ENCODE assay signal across 1 cellular context in genomic region chr4:69458184-69458826, GRCh38.
TF ChIP-seq lines count a peak whose summit lies in the region.

No MANE protein-coding gene starts in this region.

TF ChIP-seq in HepG2, 621 proteins besides CTCF, POLR2A, EP300 and RAD21 (continued from another document and continues in another):
- TF ChIP-seq HNF1A (IDR thresholded peaks at IDR 0.05; ENCODE audit: low read depth) (peak; percentile 35; the same call in 1 of the 2 replicates), HNF1A (CRISPR knock-in tag; IDR thresholded peaks at IDR 0.05; ENCODE audit: borderline replicate concordance) (0 out of 2 replicates have a peak, but pooled peaks have one; percentile 44), KLF13 (CRISPR knock-in tag; IDR thresholded peaks at IDR 0.05) (no peak), MAX (IDR thresholded peaks at IDR 0.05) (peak; percentile 49), ZNF441 (CRISPR knock-in tag; IDR thresholded peaks at IDR 0.05; ENCODE audit: borderline replicate concordance) (no peak), ZKSCAN5 (CRISPR knock-in tag; IDR thresholded peaks at IDR 0.05) (no peak), ZNF335 (CRISPR knock-in tag; IDR thresholded peaks at IDR 0.05) (no peak), MED13 (CRISPR knock-in tag; IDR thresholded peaks at IDR 0.05) (no peak), SIX4 (CRISPR knock-in tag; IDR thresholded peaks at IDR 0.05) (no peak), ZNF263 (CRISPR knock-in tag; IDR thresholded peaks at IDR 0.05) (no peak), JUN (CRISPR knock-in tag; IDR thresholded peaks at IDR 0.05) (no peak), MXI1 (IDR thresholded peaks at IDR 0.05; ENCODE audit: borderline replicate concordance, low read depth, low read length) (no peak), ZNF550 (CRISPR knock-in tag; IDR thresholded peaks at IDR 0.05; ENCODE audit: borderline replicate concordance) (no peak), ZFP82 (CRISPR knock-in tag; IDR thresholded peaks at IDR 0.05; ENCODE audit: borderline replicate concordance) (no peak), ZSCAN30 (CRISPR knock-in tag; IDR thresholded peaks at IDR 0.05) (no peak), ZNF124 (CRISPR knock-in tag; IDR thresholded peaks at IDR 0.05) (no peak), IRX3 (CRISPR knock-in tag; IDR thresholded peaks at IDR 0.05; ENCODE audit: borderline replicate concordance, low read depth) (no peak), ZFP37 (CRISPR knock-in tag; IDR thresholded peaks at IDR 0.05; ENCODE audit: borderline replicate concordance) (no peak), ZFP36L2 (CRISPR knock-in tag; IDR thresholded peaks at IDR 0.05) (no peak), ZBTB1 (CRISPR knock-in tag; IDR thresholded peaks at IDR 0.05; ENCODE audit: borderline replicate concordance) (no peak), PHF8 (CRISPR knock-in tag; IDR thresholded peaks at IDR 0.05) (no peak), ATF1 (CRISPR knock-in tag; IDR thresholded peaks at IDR 0.05) (peak; percentile 45; the same call in 1 of the 2 replicates), SKI (IDR thresholded peaks at IDR 0.05; ENCODE audit: partially characterized antibody) (no peak), ZBTB2 (CRISPR knock-in tag; IDR thresholded peaks at IDR 0.05; ENCODE audit: low read depth) (no peak), RNF2 (conservative IDR thresholded peaks at IDR 0.05; ENCODE audit: low read depth) (no peak), ZNF484 (CRISPR knock-in tag; IDR thresholded peaks at IDR 0.05; ENCODE audit: borderline replicate concordance, low read depth) (no peak)
- TF ChIP-seq, protein P1, sequence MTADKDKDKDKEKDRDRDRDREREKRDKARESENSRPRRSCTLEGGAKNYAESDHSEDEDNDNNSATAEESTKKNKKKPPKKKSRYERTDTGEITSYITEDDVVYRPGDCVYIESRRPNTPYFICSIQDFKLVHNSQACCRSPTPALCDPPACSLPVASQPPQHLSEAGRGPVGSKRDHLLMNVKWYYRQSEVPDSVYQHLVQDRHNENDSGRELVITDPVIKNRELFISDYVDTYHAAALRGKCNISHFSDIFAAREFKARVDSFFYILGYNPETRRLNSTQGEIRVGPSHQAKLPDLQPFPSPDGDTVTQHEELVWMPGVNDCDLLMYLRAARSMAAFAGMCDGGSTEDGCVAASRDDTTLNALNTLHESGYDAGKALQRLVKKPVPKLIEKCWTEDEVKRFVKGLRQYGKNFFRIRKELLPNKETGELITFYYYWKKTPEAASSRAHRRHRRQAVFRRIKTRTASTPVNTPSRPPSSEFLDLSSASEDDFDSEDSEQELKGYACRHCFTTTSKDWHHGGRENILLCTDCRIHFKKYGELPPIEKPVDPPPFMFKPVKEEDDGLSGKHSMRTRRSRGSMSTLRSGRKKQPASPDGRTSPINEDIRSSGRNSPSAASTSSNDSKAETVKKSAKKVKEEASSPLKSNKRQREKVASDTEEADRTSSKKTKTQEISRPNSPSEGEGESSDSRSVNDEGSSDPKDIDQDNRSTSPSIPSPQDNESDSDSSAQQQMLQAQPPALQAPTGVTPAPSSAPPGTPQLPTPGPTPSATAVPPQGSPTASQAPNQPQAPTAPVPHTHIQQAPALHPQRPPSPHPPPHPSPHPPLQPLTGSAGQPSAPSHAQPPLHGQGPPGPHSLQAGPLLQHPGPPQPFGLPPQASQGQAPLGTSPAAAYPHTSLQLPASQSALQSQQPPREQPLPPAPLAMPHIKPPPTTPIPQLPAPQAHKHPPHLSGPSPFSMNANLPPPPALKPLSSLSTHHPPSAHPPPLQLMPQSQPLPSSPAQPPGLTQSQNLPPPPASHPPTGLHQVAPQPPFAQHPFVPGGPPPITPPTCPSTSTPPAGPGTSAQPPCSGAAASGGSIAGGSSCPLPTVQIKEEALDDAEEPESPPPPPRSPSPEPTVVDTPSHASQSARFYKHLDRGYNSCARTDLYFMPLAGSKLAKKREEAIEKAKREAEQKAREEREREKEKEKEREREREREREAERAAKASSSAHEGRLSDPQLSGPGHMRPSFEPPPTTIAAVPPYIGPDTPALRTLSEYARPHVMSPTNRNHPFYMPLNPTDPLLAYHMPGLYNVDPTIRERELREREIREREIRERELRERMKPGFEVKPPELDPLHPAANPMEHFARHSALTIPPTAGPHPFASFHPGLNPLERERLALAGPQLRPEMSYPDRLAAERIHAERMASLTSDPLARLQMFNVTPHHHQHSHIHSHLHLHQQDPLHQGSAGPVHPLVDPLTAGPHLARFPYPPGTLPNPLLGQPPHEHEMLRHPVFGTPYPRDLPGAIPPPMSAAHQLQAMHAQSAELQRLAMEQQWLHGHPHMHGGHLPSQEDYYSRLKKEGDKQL (CRISPR knock-in tag; IDR thresholded peaks at IDR 0.05; ENCODE audit: low read depth): 0 out of 2 replicates have a peak, but pooled peaks have one; percentile 59
- TF ChIP-seq, protein P2, sequence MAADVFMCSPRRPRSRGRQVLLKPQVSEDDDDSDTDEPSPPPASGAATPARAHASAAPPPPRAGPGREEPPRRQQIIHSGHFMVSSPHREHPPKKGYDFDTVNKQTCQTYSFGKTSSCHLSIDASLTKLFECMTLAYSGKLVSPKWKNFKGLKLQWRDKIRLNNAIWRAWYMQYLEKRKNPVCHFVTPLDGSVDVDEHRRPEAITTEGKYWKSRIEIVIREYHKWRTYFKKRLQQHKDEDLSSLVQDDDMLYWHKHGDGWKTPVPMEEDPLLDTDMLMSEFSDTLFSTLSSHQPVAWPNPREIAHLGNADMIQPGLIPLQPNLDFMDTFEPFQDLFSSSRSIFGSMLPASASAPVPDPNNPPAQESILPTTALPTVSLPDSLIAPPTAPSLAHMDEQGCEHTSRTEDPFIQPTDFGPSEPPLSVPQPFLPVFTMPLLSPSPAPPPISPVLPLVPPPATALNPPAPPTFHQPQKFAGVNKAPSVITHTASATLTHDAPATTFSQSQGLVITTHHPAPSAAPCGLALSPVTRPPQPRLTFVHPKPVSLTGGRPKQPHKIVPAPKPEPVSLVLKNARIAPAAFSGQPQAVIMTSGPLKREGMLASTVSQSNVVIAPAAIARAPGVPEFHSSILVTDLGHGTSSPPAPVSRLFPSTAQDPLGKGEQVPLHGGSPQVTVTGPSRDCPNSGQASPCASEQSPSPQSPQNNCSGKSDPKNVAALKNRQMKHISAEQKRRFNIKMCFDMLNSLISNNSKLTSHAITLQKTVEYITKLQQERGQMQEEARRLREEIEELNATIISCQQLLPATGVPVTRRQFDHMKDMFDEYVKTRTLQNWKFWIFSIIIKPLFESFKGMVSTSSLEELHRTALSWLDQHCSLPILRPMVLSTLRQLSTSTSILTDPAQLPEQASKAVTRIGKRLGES (CRISPR knock-in tag; IDR thresholded peaks at IDR 0.05; ENCODE audit: borderline replicate concordance): no peak
- TF ChIP-seq, protein P3, sequence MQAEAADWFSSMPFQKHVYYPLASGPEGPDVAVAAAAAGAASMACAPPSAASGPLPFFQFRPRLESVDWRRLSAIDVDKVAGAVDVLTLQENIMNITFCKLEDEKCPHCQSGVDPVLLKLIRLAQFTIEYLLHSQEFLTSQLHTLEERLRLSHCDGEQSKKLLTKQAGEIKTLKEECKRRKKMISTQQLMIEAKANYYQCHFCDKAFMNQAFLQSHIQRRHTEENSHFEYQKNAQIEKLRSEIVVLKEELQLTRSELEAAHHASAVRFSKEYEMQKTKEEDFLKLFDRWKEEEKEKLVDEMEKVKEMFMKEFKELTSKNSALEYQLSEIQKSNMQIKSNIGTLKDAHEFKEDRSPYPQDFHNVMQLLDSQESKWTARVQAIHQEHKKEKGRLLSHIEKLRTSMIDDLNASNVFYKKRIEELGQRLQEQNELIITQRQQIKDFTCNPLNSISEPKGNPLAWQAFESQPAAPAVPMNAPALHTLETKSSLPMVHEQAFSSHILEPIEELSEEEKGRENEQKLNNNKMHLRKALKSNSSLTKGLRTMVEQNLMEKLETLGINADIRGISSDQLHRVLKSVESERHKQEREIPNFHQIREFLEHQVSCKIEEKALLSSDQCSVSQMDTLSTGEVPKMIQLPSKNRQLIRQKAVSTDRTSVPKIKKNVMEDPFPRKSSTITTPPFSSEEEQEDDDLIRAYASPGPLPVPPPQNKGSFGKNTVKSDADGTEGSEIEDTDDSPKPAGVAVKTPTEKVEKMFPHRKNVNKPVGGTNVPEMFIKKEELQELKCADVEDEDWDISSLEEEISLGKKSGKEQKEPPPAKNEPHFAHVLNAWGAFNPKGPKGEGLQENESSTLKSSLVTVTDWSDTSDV (CRISPR knock-in tag; IDR thresholded peaks at IDR 0.05): no peak
- TF ChIP-seq, protein P4, sequence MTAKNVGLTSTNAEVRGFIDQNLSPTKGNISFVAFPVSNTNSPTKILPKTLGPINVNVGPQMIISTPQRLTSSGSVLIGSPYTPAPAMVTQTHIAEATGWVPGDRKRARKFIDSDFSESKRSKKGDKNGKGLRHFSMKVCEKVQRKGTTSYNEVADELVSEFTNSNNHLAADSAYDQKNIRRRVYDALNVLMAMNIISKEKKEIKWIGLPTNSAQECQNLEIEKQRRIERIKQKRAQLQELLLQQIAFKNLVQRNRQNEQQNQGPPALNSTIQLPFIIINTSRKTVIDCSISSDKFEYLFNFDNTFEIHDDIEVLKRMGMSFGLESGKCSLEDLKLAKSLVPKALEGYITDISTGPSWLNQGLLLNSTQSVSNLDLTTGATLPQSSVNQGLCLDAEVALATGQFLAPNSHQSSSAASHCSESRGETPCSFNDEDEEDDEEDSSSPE (CRISPR knock-in tag; IDR thresholded peaks at IDR 0.05): no peak
- TF ChIP-seq, protein P5, sequence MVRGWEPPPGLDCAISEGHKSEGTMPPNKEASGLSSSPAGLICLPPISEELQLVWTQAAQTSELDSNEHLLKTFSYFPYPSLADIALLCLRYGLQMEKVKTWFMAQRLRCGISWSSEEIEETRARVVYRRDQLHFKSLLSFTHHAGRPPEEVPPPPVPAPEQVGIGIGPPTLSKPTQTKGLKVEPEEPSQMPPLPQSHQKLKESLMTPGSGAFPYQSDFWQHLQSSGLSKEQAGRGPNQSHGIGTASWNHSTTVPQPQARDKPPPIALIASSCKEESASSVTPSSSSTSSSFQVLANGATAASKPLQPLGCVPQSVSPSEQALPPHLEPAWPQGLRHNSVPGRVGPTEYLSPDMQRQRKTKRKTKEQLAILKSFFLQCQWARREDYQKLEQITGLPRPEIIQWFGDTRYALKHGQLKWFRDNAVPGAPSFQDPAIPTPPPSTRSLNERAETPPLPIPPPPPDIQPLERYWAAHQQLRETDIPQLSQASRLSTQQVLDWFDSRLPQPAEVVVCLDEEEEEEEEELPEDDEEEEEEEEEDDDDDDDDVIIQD (CRISPR knock-in tag; IDR thresholded peaks at IDR 0.05; ENCODE audit: low read depth): peak; percentile 99
- TF ChIP-seq, protein P6, sequence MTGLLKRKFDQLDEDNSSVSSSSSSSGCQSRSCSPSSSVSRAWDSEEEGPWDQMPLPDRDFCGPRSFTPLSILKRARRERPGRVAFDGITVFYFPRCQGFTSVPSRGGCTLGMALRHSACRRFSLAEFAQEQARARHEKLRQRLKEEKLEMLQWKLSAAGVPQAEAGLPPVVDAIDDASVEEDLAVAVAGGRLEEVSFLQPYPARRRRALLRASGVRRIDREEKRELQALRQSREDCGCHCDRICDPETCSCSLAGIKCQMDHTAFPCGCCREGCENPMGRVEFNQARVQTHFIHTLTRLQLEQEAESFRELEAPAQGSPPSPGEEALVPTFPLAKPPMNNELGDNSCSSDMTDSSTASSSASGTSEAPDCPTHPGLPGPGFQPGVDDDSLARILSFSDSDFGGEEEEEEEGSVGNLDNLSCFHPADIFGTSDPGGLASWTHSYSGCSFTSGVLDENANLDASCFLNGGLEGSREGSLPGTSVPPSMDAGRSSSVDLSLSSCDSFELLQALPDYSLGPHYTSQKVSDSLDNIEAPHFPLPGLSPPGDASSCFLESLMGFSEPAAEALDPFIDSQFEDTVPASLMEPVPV (CRISPR knock-in tag; IDR thresholded peaks at IDR 0.05): no peak
- TF ChIP-seq, protein P7, sequence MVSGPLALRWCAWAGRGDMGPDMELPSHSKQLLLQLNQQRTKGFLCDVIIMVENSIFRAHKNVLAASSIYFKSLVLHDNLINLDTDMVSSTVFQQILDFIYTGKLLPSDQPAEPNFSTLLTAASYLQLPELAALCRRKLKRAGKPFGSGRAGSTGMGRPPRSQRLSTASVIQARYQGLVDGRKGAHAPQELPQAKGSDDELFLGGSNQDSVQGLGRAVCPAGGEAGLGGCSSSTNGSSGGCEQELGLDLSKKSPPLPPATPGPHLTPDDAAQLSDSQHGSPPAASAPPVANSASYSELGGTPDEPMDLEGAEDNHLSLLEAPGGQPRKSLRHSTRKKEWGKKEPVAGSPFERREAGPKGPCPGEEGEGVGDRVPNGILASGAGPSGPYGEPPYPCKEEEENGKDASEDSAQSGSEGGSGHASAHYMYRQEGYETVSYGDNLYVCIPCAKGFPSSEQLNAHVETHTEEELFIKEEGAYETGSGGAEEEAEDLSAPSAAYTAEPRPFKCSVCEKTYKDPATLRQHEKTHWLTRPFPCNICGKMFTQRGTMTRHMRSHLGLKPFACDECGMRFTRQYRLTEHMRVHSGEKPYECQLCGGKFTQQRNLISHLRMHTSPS (CRISPR knock-in tag; IDR thresholded peaks at IDR 0.05; ENCODE audit: low read depth): no peak
